2 cellular contexts compared by ENCODE assay signal in genomic region chrX:13398073-13398823, GRCh38.
A peak's percentile ranks its signal among the peaks of the same experiment; 100 is the strongest.
TF ChIP-seq lines count a peak whose summit lies in the region.

No MANE protein-coding gene starts in this region.

TF ChIP-seq in HCT116, 20 proteins besides CTCF, POLR2A, EP300 and RAD21 (continued from another document):
- TF ChIP-seq, protein P1, sequence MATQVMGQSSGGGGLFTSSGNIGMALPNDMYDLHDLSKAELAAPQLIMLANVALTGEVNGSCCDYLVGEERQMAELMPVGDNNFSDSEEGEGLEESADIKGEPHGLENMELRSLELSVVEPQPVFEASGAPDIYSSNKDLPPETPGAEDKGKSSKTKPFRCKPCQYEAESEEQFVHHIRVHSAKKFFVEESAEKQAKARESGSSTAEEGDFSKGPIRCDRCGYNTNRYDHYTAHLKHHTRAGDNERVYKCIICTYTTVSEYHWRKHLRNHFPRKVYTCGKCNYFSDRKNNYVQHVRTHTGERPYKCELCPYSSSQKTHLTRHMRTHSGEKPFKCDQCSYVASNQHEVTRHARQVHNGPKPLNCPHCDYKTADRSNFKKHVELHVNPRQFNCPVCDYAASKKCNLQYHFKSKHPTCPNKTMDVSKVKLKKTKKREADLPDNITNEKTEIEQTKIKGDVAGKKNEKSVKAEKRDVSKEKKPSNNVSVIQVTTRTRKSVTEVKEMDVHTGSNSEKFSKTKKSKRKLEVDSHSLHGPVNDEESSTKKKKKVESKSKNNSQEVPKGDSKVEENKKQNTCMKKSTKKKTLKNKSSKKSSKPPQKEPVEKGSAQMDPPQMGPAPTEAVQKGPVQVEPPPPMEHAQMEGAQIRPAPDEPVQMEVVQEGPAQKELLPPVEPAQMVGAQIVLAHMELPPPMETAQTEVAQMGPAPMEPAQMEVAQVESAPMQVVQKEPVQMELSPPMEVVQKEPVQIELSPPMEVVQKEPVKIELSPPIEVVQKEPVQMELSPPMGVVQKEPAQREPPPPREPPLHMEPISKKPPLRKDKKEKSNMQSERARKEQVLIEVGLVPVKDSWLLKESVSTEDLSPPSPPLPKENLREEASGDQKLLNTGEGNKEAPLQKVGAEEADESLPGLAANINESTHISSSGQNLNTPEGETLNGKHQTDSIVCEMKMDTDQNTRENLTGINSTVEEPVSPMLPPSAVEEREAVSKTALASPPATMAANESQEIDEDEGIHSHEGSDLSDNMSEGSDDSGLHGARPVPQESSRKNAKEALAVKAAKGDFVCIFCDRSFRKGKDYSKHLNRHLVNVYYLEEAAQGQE (IDR thresholded peaks at IDR 0.05; ENCODE audit: low read depth), result no peak
- TF ChIP-seq, protein P2, sequence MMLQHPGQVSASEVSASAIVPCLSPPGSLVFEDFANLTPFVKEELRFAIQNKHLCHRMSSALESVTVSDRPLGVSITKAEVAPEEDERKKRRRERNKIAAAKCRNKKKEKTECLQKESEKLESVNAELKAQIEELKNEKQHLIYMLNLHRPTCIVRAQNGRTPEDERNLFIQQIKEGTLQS (IDR thresholded peaks at IDR 0.05), result peak; percentile 48; the same call in 1 of the 2 replicates
- TF ChIP-seq FOSL1 (IDR thresholded peaks at IDR 0.05; ENCODE audit: low read depth) (peak; percentile 95), TCF7L2 (IDR thresholded peaks at IDR 0.05; ENCODE audit: borderline replicate concordance, extremely low read depth, insufficient read depth, insufficient read length) (peak; percentile 43), SP1 (IDR thresholded peaks at IDR 0.05; ENCODE audit: low read depth) (peak; percentile 92), ZNF274 (IDR thresholded peaks at IDR 0.05; ENCODE audit: low read depth, low read length) (no peak), MAX (IDR thresholded peaks at IDR 0.05) (peak; percentile 81; the same call in 1 of the 2 replicates), ZFX (IDR thresholded peaks at IDR 0.05) (no peak), EZH2 (IDR thresholded peaks at IDR 0.05) (no peak), EGR1 (IDR thresholded peaks at IDR 0.05; ENCODE audit: low read depth) (no peak; the same call in 1 of the 2 replicates), JUND (IDR thresholded peaks at IDR 0.05) (peak; percentile 94), CBX3 (IDR thresholded peaks at IDR 0.05; ENCODE audit: low read depth) (peak; percentile 78; the same call in 1 of the 2 replicates), EZH2phosphoT487 (IDR thresholded peaks at IDR 0.05; ENCODE audit: borderline replicate concordance) (no peak)

TF ChIP-seq in WTC11, 78 proteins besides CTCF, POLR2A, EP300 and RAD21 (continued from another document):
- TF ChIP-seq, protein P3, sequence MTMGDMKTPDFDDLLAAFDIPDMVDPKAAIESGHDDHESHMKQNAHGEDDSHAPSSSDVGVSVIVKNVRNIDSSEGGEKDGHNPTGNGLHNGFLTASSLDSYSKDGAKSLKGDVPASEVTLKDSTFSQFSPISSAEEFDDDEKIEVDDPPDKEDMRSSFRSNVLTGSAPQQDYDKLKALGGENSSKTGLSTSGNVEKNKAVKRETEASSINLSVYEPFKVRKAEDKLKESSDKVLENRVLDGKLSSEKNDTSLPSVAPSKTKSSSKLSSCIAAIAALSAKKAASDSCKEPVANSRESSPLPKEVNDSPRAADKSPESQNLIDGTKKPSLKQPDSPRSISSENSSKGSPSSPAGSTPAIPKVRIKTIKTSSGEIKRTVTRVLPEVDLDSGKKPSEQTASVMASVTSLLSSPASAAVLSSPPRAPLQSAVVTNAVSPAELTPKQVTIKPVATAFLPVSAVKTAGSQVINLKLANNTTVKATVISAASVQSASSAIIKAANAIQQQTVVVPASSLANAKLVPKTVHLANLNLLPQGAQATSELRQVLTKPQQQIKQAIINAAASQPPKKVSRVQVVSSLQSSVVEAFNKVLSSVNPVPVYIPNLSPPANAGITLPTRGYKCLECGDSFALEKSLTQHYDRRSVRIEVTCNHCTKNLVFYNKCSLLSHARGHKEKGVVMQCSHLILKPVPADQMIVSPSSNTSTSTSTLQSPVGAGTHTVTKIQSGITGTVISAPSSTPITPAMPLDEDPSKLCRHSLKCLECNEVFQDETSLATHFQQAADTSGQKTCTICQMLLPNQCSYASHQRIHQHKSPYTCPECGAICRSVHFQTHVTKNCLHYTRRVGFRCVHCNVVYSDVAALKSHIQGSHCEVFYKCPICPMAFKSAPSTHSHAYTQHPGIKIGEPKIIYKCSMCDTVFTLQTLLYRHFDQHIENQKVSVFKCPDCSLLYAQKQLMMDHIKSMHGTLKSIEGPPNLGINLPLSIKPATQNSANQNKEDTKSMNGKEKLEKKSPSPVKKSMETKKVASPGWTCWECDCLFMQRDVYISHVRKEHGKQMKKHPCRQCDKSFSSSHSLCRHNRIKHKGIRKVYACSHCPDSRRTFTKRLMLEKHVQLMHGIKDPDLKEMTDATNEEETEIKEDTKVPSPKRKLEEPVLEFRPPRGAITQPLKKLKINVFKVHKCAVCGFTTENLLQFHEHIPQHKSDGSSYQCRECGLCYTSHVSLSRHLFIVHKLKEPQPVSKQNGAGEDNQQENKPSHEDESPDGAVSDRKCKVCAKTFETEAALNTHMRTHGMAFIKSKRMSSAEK (CRISPR knock-in tag; IDR thresholded peaks at IDR 0.05; ENCODE audit: borderline replicate concordance), result no peak
- no peak for TF ChIP-seq NFYB (CRISPR knock-in tag; conservative IDR thresholded peaks at IDR 0.05; ENCODE audit: low read depth)
- TF ChIP-seq, protein P4, sequence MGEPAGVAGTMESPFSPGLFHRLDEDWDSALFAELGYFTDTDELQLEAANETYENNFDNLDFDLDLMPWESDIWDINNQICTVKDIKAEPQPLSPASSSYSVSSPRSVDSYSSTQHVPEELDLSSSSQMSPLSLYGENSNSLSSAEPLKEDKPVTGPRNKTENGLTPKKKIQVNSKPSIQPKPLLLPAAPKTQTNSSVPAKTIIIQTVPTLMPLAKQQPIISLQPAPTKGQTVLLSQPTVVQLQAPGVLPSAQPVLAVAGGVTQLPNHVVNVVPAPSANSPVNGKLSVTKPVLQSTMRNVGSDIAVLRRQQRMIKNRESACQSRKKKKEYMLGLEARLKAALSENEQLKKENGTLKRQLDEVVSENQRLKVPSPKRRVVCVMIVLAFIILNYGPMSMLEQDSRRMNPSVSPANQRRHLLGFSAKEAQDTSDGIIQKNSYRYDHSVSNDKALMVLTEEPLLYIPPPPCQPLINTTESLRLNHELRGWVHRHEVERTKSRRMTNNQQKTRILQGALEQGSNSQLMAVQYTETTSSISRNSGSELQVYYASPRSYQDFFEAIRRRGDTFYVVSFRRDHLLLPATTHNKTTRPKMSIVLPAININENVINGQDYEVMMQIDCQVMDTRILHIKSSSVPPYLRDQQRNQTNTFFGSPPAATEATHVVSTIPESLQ (CRISPR knock-in tag; IDR thresholded peaks at IDR 0.05), result no peak
